In the genomic region with DNA sequence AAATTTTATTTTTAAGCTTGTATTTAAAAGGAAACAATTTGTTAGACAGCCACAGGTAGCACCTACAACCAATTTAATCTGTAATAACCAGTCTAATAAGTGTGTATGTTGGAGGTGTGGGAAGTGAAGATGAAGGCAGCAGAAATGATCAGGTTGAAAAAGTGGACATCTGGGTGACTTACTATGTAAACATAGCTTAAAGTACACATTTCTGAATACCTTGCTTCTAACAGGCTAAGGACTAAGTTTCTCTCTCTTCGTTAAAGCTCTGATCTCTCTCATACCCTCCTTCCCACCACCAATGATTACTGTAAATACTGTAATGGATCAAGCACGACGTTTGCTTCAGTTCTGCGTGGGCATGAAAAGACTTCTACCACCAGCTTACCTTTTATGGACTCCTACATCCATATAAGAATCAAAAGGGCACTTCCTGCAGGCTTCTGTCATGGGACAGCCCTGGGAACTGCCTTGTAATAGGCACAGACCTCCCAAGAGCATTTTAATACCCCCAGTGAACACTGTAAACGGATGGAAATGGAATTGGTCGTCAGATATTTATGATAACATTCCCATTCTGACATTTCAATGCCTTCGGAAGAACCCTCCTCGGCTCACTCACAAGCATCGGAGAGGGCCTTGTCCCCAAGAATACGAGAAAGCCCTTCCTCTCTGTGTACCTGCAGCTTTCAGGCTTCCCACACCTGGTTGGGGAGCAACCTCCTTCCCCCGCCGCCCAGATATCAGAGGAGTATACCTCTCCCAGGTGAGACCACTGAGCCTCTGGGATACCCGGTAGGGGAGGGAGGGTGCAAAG, we compare ENCODE assay signal across 8 cellular contexts. TPM values are rescaled to one million over a fixed set of nuclear protein-coding genes. Genes with fewer than 3 reads are reported as not detected.
DNase-seq lines count a peak whose midpoint lies in the region; ATAC-seq and TF ChIP-seq lines count a peak whose summit lies in the region.

No MANE protein-coding gene starts in this region.

- no peak for TF ChIP-seq CTCF in LNCaP clone FGC (IDR thresholded peaks at IDR 0.05; ENCODE audit: control insufficient read depth, extremely low read depth, insufficient read depth)
- no peak for TF ChIP-seq CTCF in mammary epithelial cell (conservative IDR thresholded peaks at IDR 0.05 in 1 of 2, IDR thresholded peaks at IDR 0.05 in 1 of 2; ENCODE audit: extremely low read depth in 1 of 2, insufficient read depth in 1 of 2, low read depth in 1 of 2, low read length in 2 of 2)
- no peak for TF ChIP-seq CTCF in lung (IDR thresholded peaks at IDR 0.05; ENCODE audit: control extremely low read depth, extremely low read depth)
- TF ChIP-seq CTCF in upper lobe of left lung (IDR thresholded peaks at IDR 0.05): no peak

- peaks cover 46% of the 10 kb centered on the region for H3K79me2 ChIP-seq in mammary epithelial cell (ENCODE audit: insufficient read depth, low read length)

- no peak for TF ChIP-seq POLR2A in upper lobe of left lung (IDR thresholded peaks at IDR 0.05)

- no peaks in the 10 kb centered on the region for H3K9me3 Mint-ChIP-seq in activated CD4-positive, alpha-beta T cell treated with anti-CD3 and anti-CD28 coated beads for 36 hours (ENCODE audit: low read depth)

- H4K20me1 ChIP-seq in mammary epithelial cell (ENCODE audit: insufficient read depth, low read length): no peaks in the 10 kb centered on the region

- peaks cover 27% of the 10 kb centered on the region for H3K4me1 Mint-ChIP-seq in activated CD4-positive, alpha-beta T cell treated with anti-CD3 and anti-CD28 coated beads for 36 hours

- H3K36me3 ChIP-seq in mammary epithelial cell (ENCODE audit: insufficient read depth, low read length) (no peaks in the 10 kb centered on the region), lung (ENCODE audit: control insufficient read depth in 2 of 2, insufficient read depth in 2 of 2, low read length in 2 of 2) (peaks cover 2 to 3% of the 10 kb centered on the region in 2 donors), upper lobe of left lung (peaks cover 0 to 24% (median under 1%) of the 10 kb centered on the region in 4 donors)

- peak overlapping the region; percentile 86 for H3K4me3 Mint-ChIP-seq in activated CD4-positive, alpha-beta T cell treated with anti-CD3 and anti-CD28 coated beads for 36 hours

- BruUV-seq in mammary epithelial cell (replicated peaks; lab: Mats Ljungman, UMichigan): TSS peak; percentile 44

- dilution Hi-C loops in mammary epithelial cell (cut with HindIII; ENCODE audit: low sequenced_read_pairs): no loop called here

- H3K4me1 ChIP-seq in mammary epithelial cell (ENCODE audit: insufficient read depth, low read length) (peaks cover 4% of the 10 kb centered on the region), lung (ENCODE audit: control insufficient read depth in 2 of 2, insufficient read depth in 2 of 2, low read length in 2 of 2) (peaks cover 1 to 4% of the 10 kb centered on the region in 2 donors), upper lobe of left lung (peaks cover 7 to 26% (median 18%) of the 10 kb centered on the region in 4 donors)

- peak; percentile 12 for DNase-seq in activated CD4-positive, alpha-beta T cell treated with anti-CD3 and anti-CD28 coated beads for 36 hours
- DNase-seq in activated CD4-positive, alpha-beta T cell treated with anti-CD3 and anti-CD28 coated beads for 1 hour: no peak
- DNase-seq in LNCaP clone FGC (ENCODE audit: low read depth): no peak
- peak; percentile 4 for DNase-seq in mammary epithelial cell
- DNase-seq in lung (ENCODE audit: low spot score): no peak
- DNase-seq in upper lobe of left lung: no peak
- DNase-seq in NCI-H2171 treated with DMSO at 0.1 percent for 48 hours (lab: John Stamatoyannopoulos, UW): no peak

- H3K36me3 Mint-ChIP-seq in activated CD4-positive, alpha-beta T cell treated with anti-CD3 and anti-CD28 coated beads for 36 hours (ENCODE audit: low read depth): peaks cover 8% of the 10 kb centered on the region

- in situ Hi-C loops in mammary epithelial cell (cut with MboI; ENCODE audit: low sequenced_read_pairs in 2 of 2): no loop called here

- peak overlapping the region; percentile 87 for H3K9ac ChIP-seq in mammary epithelial cell (ENCODE audit: insufficient read depth, low read length)

- peak; percentile 20 for ATAC-seq in activated CD4-positive, alpha-beta T cell treated with anti-CD3 and anti-CD28 coated beads for 36 hours
- ATAC-seq in lung (ENCODE audit: insufficient read depth, low FRiP score) (no peak), upper lobe of left lung (ENCODE audit: low FRiP score in 2 of 2) (peak in 1 of 2 donors; percentile 7), GM21515 (IDR thresholded peaks at IDR 0.05; ENCODE audit: unreplicated experiment) (no peak)

- WGBS in mammary epithelial cell (ENCODE audit: low coverage, missing lambda C conversion rate): 2% methylated on average over 12 of the region's 13 CpGs
- WGBS in lung, 2 donors: 4 to 6% methylated on average over 13 of the region's 13 CpGs
- WGBS in upper lobe of left lung, 2 donors: 5 to 6% methylated on average over 10 to 13 of the region's 13 CpGs

- no peak for TF ChIP-seq EP300 in upper lobe of left lung (IDR thresholded peaks at IDR 0.05)

- POLR2A ChIA-PET in activated CD4-positive, alpha-beta T cell treated with anti-CD3 and anti-CD28 coated beads for 36 hours (lab: Charles Lee): interaction anchor here (0.6 to 1.8 kb wide), 3 partner anchors 19 to 211 kb away, joined by 3 to 6 read pairs (median 3); a partner anchor contains a TSS

- H2AFZ ChIP-seq in mammary epithelial cell (ENCODE audit: low read depth, low read length): peak overlapping the region; percentile 98

- CTCF ChIA-PET in activated CD4-positive, alpha-beta T cell treated with anti-CD3 and anti-CD28 coated beads for 36 hours (lab: Charles Lee): interaction anchor here (0.6 to 1.2 kb wide), 8 partner anchors 16 to 568 kb away, joined by 3 to 6 read pairs (median 3); a partner anchor contains a TSS
- CTCF ChIA-PET in mammary epithelial cell (lab: Charles Lee; ENCODE audit: low non-redundant PET): interaction anchor here (0.6 kb wide), 1 partner anchor 109 kb away, joined by 3 read pairs; no protein-coding TSS in a partner anchor

- H3K27me3 Mint-ChIP-seq in activated CD4-positive, alpha-beta T cell treated with anti-CD3 and anti-CD28 coated beads for 36 hours: no peaks in the 10 kb centered on the region

- H3K27me3 ChIP-seq in mammary epithelial cell (ENCODE audit: insufficient read depth, low read length) (no peaks in the 10 kb centered on the region), lung (ENCODE audit: control insufficient read depth, insufficient read depth) (no peaks in the 10 kb centered on the region), upper lobe of left lung (no peaks in the 10 kb centered on the region)

- peak overlapping the region; percentile 93 for H3K27ac Mint-ChIP-seq in activated CD4-positive, alpha-beta T cell treated with anti-CD3 and anti-CD28 coated beads for 36 hours

- H3K27ac ChIP-seq in mammary epithelial cell (ENCODE audit: insufficient read depth, low read depth, low read length) (peak overlapping the region; percentile 69), lung (ENCODE audit: low read depth in 1 of 2, low read length in 1 of 2) (peak overlapping the region; percentile 5 to 88), upper lobe of left lung (peak overlapping the region; percentile 81 to 89 (median 83))

- H3K9me3 ChIP-seq in mammary epithelial cell (replicated peaks; ENCODE audit: insufficient read depth, low read length) (no peaks in the 10 kb centered on the region), lung (ENCODE audit: control insufficient read depth in 2 of 2, insufficient read depth in 1 of 2, low read length in 1 of 2) (no peaks in the 10 kb centered on the region), upper lobe of left lung (no peaks in the 10 kb centered on the region)

- H3K4me2 ChIP-seq in mammary epithelial cell (ENCODE audit: insufficient read depth, low read depth, low read length): peak overlapping the region; percentile 96

- intact Hi-C loops in activated CD4-positive, alpha-beta T cell treated with anti-CD3 and anti-CD28 coated beads for 36 hours (cut with DNase I, micrococcal nuclease): loop anchor here (1.0 to 2.0 kb wide), 4 partner anchors 19 to 372 kb away; a partner anchor contains a TSS
- intact Hi-C loops in mammary epithelial cell (cut with micrococcal nuclease): no loop called here

- H3K4me3 ChIP-seq in LNCaP clone FGC (ENCODE audit: low read depth, low read length): peak overlapping the region; percentile 98
- peak overlapping the region; percentile 63 to 84 (median 84) for H3K4me3 ChIP-seq in mammary epithelial cell (replicated peaks in 1 of 3; ENCODE audit: insufficient read depth in 1 of 3, low read depth in 2 of 3, low read length in 3 of 3)
- peak overlapping the region; percentile 82 for H3K4me3 ChIP-seq in lung
- peak overlapping the region; percentile 76 to 80 (median 78) for H3K4me3 ChIP-seq in upper lobe of left lung

RNA-seq across cellular contexts. Expression of a gene that starts 0.7 kb away (rescaled TPM):
- 10 to 100 TPM; 31.8 to 33.7 TPM for total RNA-seq in activated CD4-positive, alpha-beta T cell treated with anti-CD3 and anti-CD28 coated beads for 36 hours
- total RNA-seq in mammary epithelial cell (10 to 100 TPM; 34.8 to 36.4 TPM), lung (10 to 100 TPM; 20.5 to 21.4 TPM), upper lobe of left lung (10 to 100 TPM; 11.5 to 26.2 (median 17.0) TPM)
- polyA plus RNA-seq in mammary epithelial cell (16.1 TPM), lung (10 to 100 TPM; 13.5 to 17.0 TPM)
- 6.4 TPM for polyA minus RNA-seq in mammary epithelial cell

RNA-seq across cellular contexts. Expression of a gene that starts 19.6 kb away (rescaled TPM):
- 10 to 100 TPM; 23.5 to 26.4 TPM for total RNA-seq in activated CD4-positive, alpha-beta T cell treated with anti-CD3 and anti-CD28 coated beads for 36 hours
- total RNA-seq in mammary epithelial cell: 10 to 100 TPM in 1 of 2 donors, 1 to 10 TPM in 1; 1.3 to 13.8 TPM
- 7.9 TPM for polyA plus RNA-seq in mammary epithelial cell
- polyA minus RNA-seq in mammary epithelial cell: 3.0 TPM
- 1 to 10 TPM; 3.5 to 8.6 TPM for total RNA-seq in lung
- polyA plus RNA-seq in lung: 1 to 10 TPM; 2.7 to 2.8 TPM
- 1 to 10 TPM; 2.0 to 8.4 (median 4.5) TPM for total RNA-seq in upper lobe of left lung

RNA-seq across cellular contexts. Expression of a gene that starts 32.6 kb away (rescaled TPM):
- under 1 TPM; 0.18 to 0.53 TPM for total RNA-seq in activated CD4-positive, alpha-beta T cell treated with anti-CD3 and anti-CD28 coated beads for 36 hours
- total RNA-seq in mammary epithelial cell (under 1 TPM in 1 of 2 donors, not detected in 1; 0.17 TPM), lung (not detected), upper lobe of left lung (under 1 TPM in 1 of 6 donors, not detected in 5; 0.17 TPM)
- polyA plus RNA-seq in mammary epithelial cell (0.16 TPM), lung (under 1 TPM; 0.02 to 0.08 TPM)
- polyA minus RNA-seq in mammary epithelial cell: not detected

Comparison
In these comparisons a context has a peak if more than half of its experiments do, and no peak if none do; other contexts are left out.
1. DNase-seq: peak in activated CD4-positive, alpha-beta T cell treated with anti-CD3 and anti-CD28 coated beads for 36 hours (single experiment) and mammary epithelial cell (single experiment); none in activated CD4-positive, alpha-beta T cell treated with anti-CD3 and anti-CD28 coated beads for 1 hour (single experiment), LNCaP clone FGC (single experiment), lung (single experiment), upper lobe of left lung (0 of 2) and NCI-H2171 treated with DMSO at 0.1 percent for 48 hours (single experiment).
2. Peak in every context shown above with its lines, with median percentiles within 50 percentile points of each other: H3K4me3 ChIP-seq and H3K27ac ChIP-seq.